Comparison of ENCODE assay signal across 8 cellular contexts in the genomic region with DNA sequence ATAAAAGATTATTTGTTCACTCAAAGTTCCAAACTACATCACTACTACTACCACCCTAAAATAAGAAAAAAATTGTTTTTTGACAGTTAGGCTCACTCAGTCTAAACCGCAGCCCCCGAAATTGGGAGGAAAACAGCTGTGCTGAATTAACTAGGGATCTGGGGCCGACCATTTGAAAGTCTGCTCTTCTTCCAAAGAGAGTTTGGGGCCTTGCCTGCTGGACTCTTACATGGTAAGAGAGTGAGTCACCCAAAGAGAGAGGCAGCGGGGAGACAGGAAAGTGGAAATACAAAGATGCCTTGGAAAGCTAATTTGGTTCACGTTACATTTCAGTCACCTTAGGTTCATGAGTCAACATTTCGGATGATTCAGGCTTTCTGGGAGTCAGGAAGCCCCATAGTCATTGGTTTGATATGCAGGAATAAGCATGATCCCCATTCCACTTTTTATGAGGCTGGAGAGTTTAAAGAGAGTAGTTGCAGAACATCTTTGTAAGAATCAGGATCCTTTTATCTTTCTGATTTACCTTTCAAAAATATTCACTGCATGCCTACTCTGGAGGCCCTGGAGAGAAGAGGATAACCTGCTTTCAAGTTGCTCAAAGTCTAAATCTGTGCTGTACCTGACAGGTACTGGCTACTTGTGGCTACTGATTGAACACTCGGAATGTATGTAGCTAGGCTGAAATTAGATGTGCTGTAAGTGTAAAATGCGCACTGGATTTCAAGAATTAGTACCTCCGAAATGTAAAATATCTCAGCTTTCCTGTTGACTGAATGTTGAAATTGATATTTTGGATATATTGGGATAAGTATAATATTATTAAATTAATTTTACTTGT. TPM values are rescaled to one million over a fixed set of nuclear protein-coding genes. Genes with fewer than 3 reads are reported as not detected.
DNase-seq lines count a peak whose midpoint lies in the region; ATAC-seq, FAIRE-seq and TF ChIP-seq lines count a peak whose summit lies in the region.

No MANE protein-coding gene starts in this region.

- H3K4me3 ChIP-seq in cardiac fibroblast (replicated peaks in 1 of 2; ENCODE audit: low read depth in 2 of 2, low read length in 2 of 2) (peak overlapping the region; percentile 85 to 92), skeletal muscle satellite cell (ENCODE audit: low read length) (peak overlapping the region; percentile 98)

- peak; percentile 68 for FAIRE-seq in HTR-8/SVneo (lab: Jason Lieb, UNC)

- H3K4me1 ChIP-seq in skeletal muscle satellite cell (ENCODE audit: control insufficient read depth, insufficient read depth, low read length), result peaks cover 18% of the 10 kb centered on the region

- TF ChIP-seq CTCF in cardiac fibroblast (IDR thresholded peaks at IDR 0.05; ENCODE audit: low read depth, low read length), result no peak

- H3K9ac ChIP-seq in skeletal muscle satellite cell (ENCODE audit: low read depth, low read length), result peak overlapping the region; percentile 92

- H3K9me3 ChIP-seq in skeletal muscle satellite cell (replicated peaks; ENCODE audit: low read length), result peaks cover 6% of the 10 kb centered on the region

- peak overlapping the region; percentile 84 for H3K4me2 ChIP-seq in skeletal muscle satellite cell (ENCODE audit: low read length)

- H3K36me3 ChIP-seq in skeletal muscle satellite cell (ENCODE audit: insufficient read depth, low read length), result peaks cover 27% of the 10 kb centered on the region

- peak; percentile 93 for DNase-seq in Caki2 (ENCODE audit: low read depth)
- DNase-seq in HTR-8/SVneo (ENCODE audit: insufficient read length, low spot score), result peak; percentile 88
- DNase-seq in SW 1271 (lab: John Stamatoyannopoulos, UW), result peak; percentile 96 to 97
- peak; percentile 97 to 100 for DNase-seq in cardiac fibroblast (ENCODE audit: low read depth in 2 of 2)
- peak; percentile 52 for DNase-seq in iPS-NIHi7 (ENCODE audit: extremely low spot score)

- no peak for ATAC-seq in GM21515 (IDR thresholded peaks at IDR 0.05; ENCODE audit: unreplicated experiment)
- no peak for ATAC-seq in GM18909 (IDR thresholded peaks at IDR 0.05; ENCODE audit: poor library complexity, unreplicated experiment)

- no peaks in the 10 kb centered on the region for H3K27me3 ChIP-seq in skeletal muscle satellite cell (ENCODE audit: control insufficient read depth, insufficient read depth, low read length)

- in situ Hi-C loops in Caki2 (cut with HindIII; ENCODE audit: low pct_unique_long_range_greater_than_20kb, low sequenced_read_pairs), result no loop called here

RNA-seq across cellular contexts. Expression of a gene that starts 1.0 kb away (rescaled TPM):
- 184 and 231 TPM in 2 replicates for total RNA-seq in Caki2 (2014; rRNA removed; shearing (Covaris generic); ENCODE audit: low replicate concordance)
- 351 and 380 TPM in 2 replicates for total RNA-seq in skeletal muscle satellite cell (2012; rRNA removed)
